In the genomic region with DNA sequence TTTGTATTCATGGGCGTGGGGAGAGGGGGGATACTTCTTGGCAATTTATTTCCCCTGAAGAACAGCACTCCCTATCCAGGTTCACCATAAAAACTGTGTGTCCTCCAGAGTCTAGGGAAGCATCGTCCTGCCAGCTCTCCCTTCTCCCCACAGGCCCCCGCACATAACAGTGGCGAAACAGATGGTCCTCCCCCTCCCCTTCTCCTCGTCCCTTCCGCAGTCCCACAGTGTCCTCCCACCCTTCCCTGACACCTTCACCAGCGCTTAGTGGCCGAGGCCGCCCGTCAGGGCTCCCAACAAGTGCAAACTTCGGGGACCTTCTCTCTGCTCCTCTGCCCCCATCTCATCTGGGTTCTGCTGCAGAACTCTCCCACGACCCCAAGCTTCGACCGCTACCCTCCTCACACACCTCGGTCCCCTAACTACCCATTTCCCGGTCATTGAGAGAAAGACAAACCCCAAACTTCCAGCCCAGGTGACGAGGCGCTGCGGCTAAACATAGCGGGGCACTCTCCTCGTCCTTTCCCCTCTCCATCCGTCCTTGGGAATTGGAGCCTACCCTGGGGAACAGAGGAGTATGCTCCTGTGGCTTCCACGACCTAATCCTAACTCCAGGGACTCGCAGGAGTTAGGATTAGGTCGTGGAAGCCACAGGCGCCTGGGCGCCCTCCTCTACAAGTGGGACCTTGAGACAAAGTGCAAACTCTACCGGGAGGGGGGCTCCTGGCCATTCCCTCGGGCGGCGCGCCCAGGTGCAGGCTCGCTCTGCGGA, we compare ENCODE assay signal across 8 cellular contexts. TPM values are rescaled to one million over a fixed set of nuclear protein-coding genes. Genes with fewer than 3 reads are reported as not detected.
DNase-seq lines count a peak whose midpoint lies in the region; ATAC-seq and TF ChIP-seq lines count a peak whose summit lies in the region.

No MANE protein-coding gene starts in this region.

- no peaks in the 10 kb centered on the region for H3K9me3 ChIP-seq in psoas muscle

- peak overlapping the region; percentile 1 for H3K4me3 ChIP-seq in fibroblast of mammary gland (ENCODE audit: control insufficient read depth, low read depth, low read length)
- H3K4me3 ChIP-seq in psoas muscle = peak overlapping the region; percentile 81

- peaks cover 15% of the 10 kb centered on the region for H3K4me1 ChIP-seq in psoas muscle

- H3K27me3 ChIP-seq in psoas muscle (ENCODE audit: insufficient read depth in 3 of 3, low read length in 2 of 3) = peaks cover 0 to 3% (median 0%) of the 10 kb centered on the region in 3 donors

- no peak for TF ChIP-seq CTCF in fibroblast of mammary gland (conservative IDR thresholded peaks at IDR 0.05; ENCODE audit: control insufficient read depth, insufficient read depth, low read depth, low read length)
- TF ChIP-seq CTCF in psoas muscle (IDR thresholded peaks at IDR 0.05) = no peak

- peak overlapping the region; percentile 80 for H3K27ac ChIP-seq in psoas muscle

- DNase-seq in NCI-H526 treated with DMSO at 0.1 percent for 48 hours (lab: John Stamatoyannopoulos, UW) (peak; percentile 18), fibroblast of mammary gland (ENCODE audit: low read depth) (no peak), psoas muscle (peak in 1 of 2 donors; percentile 45), NCI-H1092 (lab: John Stamatoyannopoulos, UW) (no peak), NCI-H2107 (lab: John Stamatoyannopoulos, UW) (no peak)

- intact Hi-C loops in psoas muscle (cut with DNase I) = loop anchor here in 1 of 2 donors (5.0 kb wide), 1 partner anchor 77 kb away; no protein-coding TSS in a partner anchor

- ATAC-seq in GM18498 (IDR thresholded peaks at IDR 0.05; ENCODE audit: unreplicated experiment) (peak; percentile 44), psoas muscle (peak; percentile 18 to 46 (median 34)), HG02973 (IDR thresholded peaks at IDR 0.05; ENCODE audit: unreplicated experiment) (no peak), HG03097 (IDR thresholded peaks at IDR 0.05; ENCODE audit: low FRiP score, unreplicated experiment) (no peak)

- WGBS in psoas muscle, 3 donors = 6 to 12% (median 10%) methylated on average over 31 to 34 of the region's 34 CpGs

- no peaks in the 10 kb centered on the region for H3K36me3 ChIP-seq in psoas muscle (ENCODE audit: insufficient read depth in 1 of 2, low read depth in 1 of 2)

RNA-seq across cellular contexts. Expression of gene ZNF385B, which starts 1.0 kb away (rescaled TPM):
- total RNA-seq in psoas muscle = 10 to 100 TPM; 13.6 to 42.9 (median 19.8) TPM
- polyA plus RNA-seq in psoas muscle = 10 to 100 TPM in 1 of 3 donors, 1 to 10 TPM in 2; 8.8 to 24.9 (median 9.2) TPM

Comparison
In these comparisons a context has a peak if more than half of its experiments do, and no peak if none do; other contexts are left out.
1. ATAC-seq: peak in GM18498 (single experiment) and psoas muscle (4 of 4); none in HG02973 (single experiment) and HG03097 (single experiment).